Comparison of ENCODE assay signal across 11 cellular contexts in the genomic region with DNA sequence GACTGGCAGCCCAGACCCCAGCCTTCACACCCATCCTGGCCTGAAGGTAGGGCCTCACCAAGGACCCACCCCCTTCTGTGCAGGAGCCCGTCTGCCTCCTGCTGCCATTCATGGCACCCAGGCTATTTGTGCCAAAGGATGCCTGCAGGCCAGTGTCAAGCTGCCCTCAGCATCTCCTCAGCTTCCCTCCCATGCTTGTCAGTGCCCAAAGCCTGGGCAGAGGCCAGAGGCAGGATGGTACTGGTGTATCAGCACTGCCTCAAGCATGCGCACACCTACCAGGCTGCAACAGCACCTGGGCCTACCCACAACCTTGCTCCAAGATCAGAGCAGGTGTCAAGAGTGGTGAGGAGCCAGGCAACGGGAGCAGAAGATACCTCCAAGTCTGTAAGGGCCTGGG. TPM values are rescaled to one million over a fixed set of nuclear protein-coding genes. Genes with fewer than 3 reads are reported as not detected.
"Had no signal": no experiment of that assay in that cellular context is flagged by ENCODE, and none has a peak within 500 bp of the region (broad histone marks: within the 10 kb centered on the region; RNA-seq: fewer than 3 reads in every experiment).

No MANE protein-coding gene starts in this region.

- H3K4me3 ChIP-seq: GM23248, HAP-1 had no signal

- ATAC-seq: HCT116, HepG2 had no signal

- DNase-seq: GM23248, GOT3, H7, HFFc6 had no signal

- H3K4me3 Mint-ChIP-seq: HFFc6, IgD-negative memory B cell had no signal

- H3K27ac Mint-ChIP-seq: HFFc6, IgD-negative memory B cell had no signal

- H3K27me3 Mint-ChIP-seq: IgD-negative memory B cell had no signal

- H3K4me1 Mint-ChIP-seq: IgD-negative memory B cell had no signal

- H3K9me3 ChIP-seq: HAP-1 had no signal

- H3K4me1 ChIP-seq: HAP-1 had no signal

- H3K36me3 Mint-ChIP-seq: IgD-negative memory B cell had no signal

- H3K27ac ChIP-seq: GM23248, HL-60 had no signal

- H3K9me3 Mint-ChIP-seq: HFFc6, IgD-negative memory B cell had no signal

- H3K36me3 ChIP-seq: HAP-1 had no signal

RNA-seq across cellular contexts. Expression of gene SFTPA1, which starts 27.6 kb away (rescaled TPM):
- total RNA-seq: GM23248, H4, H7, HepG2, HFFc6, HT1080 had no signal
- polyA plus RNA-seq: GM23248, HepG2, IgD-negative memory B cell had no signal
